8 cellular contexts compared by ENCODE assay signal in the genomic region with DNA sequence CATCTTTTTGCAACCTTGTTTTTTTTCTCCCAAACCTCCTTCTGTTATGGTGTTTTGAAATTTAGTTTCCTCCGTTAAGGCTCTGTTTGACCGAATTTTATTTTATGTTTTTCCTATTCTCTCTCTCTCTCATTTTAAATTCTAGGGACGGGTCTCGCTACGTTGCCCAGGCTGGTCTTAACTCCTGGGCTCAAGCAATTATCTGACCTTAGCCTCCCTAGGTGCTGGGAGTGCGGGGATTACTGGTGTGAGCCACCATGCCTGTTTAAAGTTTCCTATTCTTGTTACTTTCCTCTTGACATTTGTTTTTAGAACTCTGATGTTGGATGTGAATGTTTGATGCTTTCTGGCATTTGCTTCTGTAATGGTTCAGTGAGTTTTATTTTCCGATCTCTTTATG. TPM values are rescaled to one million over a fixed set of nuclear protein-coding genes. Genes with fewer than 3 reads are reported as not detected.
A peak's percentile ranks its signal among the peaks of the same experiment; 100 is the strongest.
DNase-seq lines count a peak whose midpoint lies in the region; ATAC-seq and TF ChIP-seq lines count a peak whose summit lies in the region.

No MANE protein-coding gene starts in this region.

- peaks cover 14% of the 10 kb centered on the region for H3K36me3 ChIP-seq in BE2C

- peaks cover 7% of the 10 kb centered on the region for H3K9me3 Mint-ChIP-seq in dendritic cell treated with granulocyte-macrophage colony-stimulating factor and Interleukin-4, amounts not matched to agents 40 ng/mL and 50 ng/mL, for 4 days
- no peaks in the 10 kb centered on the region for H3K9me3 Mint-ChIP-seq in nephron

- H3K4me1 Mint-ChIP-seq in dendritic cell treated with granulocyte-macrophage colony-stimulating factor and Interleukin-4, amounts not matched to agents 40 ng/mL and 50 ng/mL, for 4 days (ENCODE audit: low read depth) = peaks cover 20% of the 10 kb centered on the region
- H3K4me1 Mint-ChIP-seq in nephron = peaks cover 29% of the 10 kb centered on the region

- intact Hi-C loops in dendritic cell treated with granulocyte-macrophage colony-stimulating factor and Interleukin-4, amounts not matched to agents 40 ng/mL and 50 ng/mL, for 4 days (cut with micrococcal nuclease) = no loop called here

- TF ChIP-seq CTCF in BE2C (IDR thresholded peaks at IDR 0.05; ENCODE audit: low read depth, low read length) = no peak
- no peak for TF ChIP-seq CTCF in LNCaP clone FGC (IDR thresholded peaks at IDR 0.05; ENCODE audit: control insufficient read depth, extremely low read depth, insufficient read depth)
- TF ChIP-seq CTCF in nephron (IDR thresholded peaks at IDR 0.05; ENCODE audit: unreplicated experiment in 3 of 3) = no peak

- peaks cover 31% of the 10 kb centered on the region for H3K36me3 Mint-ChIP-seq in dendritic cell treated with granulocyte-macrophage colony-stimulating factor and Interleukin-4, amounts not matched to agents 40 ng/mL and 50 ng/mL, for 4 days (ENCODE audit: low read depth)
- peaks cover 12% of the 10 kb centered on the region for H3K36me3 Mint-ChIP-seq in nephron (ENCODE audit: low read depth)

- H3K9me3 ChIP-seq in BE2C = no peaks in the 10 kb centered on the region

- DNase-seq in BE2C (no peak), LNCaP clone FGC (ENCODE audit: low read depth) (no peak), NCI-H1417 treated with DMSO at 0.1 percent for 48 hours (lab: John Stamatoyannopoulos, UW) (no peak), GF-D8 (lab: John Stamatoyannopoulos, UW) (no peak)
- no peak for DNase-seq in stimulated activated CD4-positive, alpha-beta T cell treated with anti-CD3 and anti-CD28 coated beads, Interleukin-12 subunit alpha, Interleukin-12 subunit beta, amount 100 ng/mL, for 4 hours

- H3K4me3 Mint-ChIP-seq in dendritic cell treated with granulocyte-macrophage colony-stimulating factor and Interleukin-4, amounts not matched to agents 40 ng/mL and 50 ng/mL, for 4 days = peak overlapping the region; percentile 97
- peak overlapping the region; percentile 92 to 97 (median 94) for H3K4me3 Mint-ChIP-seq in nephron

- H3K27me3 ChIP-seq in BE2C = no peaks in the 10 kb centered on the region

- peaks cover 20% of the 10 kb centered on the region for H3K27me3 Mint-ChIP-seq in dendritic cell treated with granulocyte-macrophage colony-stimulating factor and Interleukin-4, amounts not matched to agents 40 ng/mL and 50 ng/mL, for 4 days
- H3K27me3 Mint-ChIP-seq in nephron (ENCODE audit: low read depth) = peaks cover 4% of the 10 kb centered on the region

- no peaks in the 10 kb centered on the region for H3K4me1 ChIP-seq in BE2C

- peak overlapping the region; percentile 83 for H3K27ac Mint-ChIP-seq in dendritic cell treated with granulocyte-macrophage colony-stimulating factor and Interleukin-4, amounts not matched to agents 40 ng/mL and 50 ng/mL, for 4 days
- peak overlapping the region; percentile 80 to 99 (median 91) for H3K27ac Mint-ChIP-seq in nephron

- ATAC-seq in HG02840 (IDR thresholded peaks at IDR 0.05; ENCODE audit: low FRiP score, unreplicated experiment) = no peak

- H3K4me3 ChIP-seq in BE2C (ENCODE audit: low read depth, low read length) (peak overlapping the region; percentile 78), LNCaP clone FGC (ENCODE audit: low read depth, low read length) (peak overlapping the region; percentile 82)

RNA-seq across cellular contexts. Expression of a gene that starts 1.0 kb away (rescaled TPM):
- 81.7 TPM for polyA plus RNA-seq in BE2C (2012; ENCODE audit: insufficient read depth, insufficient read length, low read depth)

RNA-seq across cellular contexts. Expression of a gene that starts 9.0 kb away (rescaled TPM):
- 3.7 TPM for polyA plus RNA-seq in BE2C (2012; ENCODE audit: insufficient read depth, insufficient read length, low read depth)
